1 cellular context compared by ENCODE assay signal in genomic region chr6:158321960-158322359, GRCh38.
TF ChIP-seq lines count a peak whose summit lies in the region.

No MANE protein-coding gene starts in this region.

TF ChIP-seq in A549, 52 proteins besides CTCF, POLR2A, EP300 and RAD21 (continued from another document):
- TF ChIP-seq, protein P1, sequence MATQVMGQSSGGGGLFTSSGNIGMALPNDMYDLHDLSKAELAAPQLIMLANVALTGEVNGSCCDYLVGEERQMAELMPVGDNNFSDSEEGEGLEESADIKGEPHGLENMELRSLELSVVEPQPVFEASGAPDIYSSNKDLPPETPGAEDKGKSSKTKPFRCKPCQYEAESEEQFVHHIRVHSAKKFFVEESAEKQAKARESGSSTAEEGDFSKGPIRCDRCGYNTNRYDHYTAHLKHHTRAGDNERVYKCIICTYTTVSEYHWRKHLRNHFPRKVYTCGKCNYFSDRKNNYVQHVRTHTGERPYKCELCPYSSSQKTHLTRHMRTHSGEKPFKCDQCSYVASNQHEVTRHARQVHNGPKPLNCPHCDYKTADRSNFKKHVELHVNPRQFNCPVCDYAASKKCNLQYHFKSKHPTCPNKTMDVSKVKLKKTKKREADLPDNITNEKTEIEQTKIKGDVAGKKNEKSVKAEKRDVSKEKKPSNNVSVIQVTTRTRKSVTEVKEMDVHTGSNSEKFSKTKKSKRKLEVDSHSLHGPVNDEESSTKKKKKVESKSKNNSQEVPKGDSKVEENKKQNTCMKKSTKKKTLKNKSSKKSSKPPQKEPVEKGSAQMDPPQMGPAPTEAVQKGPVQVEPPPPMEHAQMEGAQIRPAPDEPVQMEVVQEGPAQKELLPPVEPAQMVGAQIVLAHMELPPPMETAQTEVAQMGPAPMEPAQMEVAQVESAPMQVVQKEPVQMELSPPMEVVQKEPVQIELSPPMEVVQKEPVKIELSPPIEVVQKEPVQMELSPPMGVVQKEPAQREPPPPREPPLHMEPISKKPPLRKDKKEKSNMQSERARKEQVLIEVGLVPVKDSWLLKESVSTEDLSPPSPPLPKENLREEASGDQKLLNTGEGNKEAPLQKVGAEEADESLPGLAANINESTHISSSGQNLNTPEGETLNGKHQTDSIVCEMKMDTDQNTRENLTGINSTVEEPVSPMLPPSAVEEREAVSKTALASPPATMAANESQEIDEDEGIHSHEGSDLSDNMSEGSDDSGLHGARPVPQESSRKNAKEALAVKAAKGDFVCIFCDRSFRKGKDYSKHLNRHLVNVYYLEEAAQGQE (IDR thresholded peaks at IDR 0.05): no peak
- TF ChIP-seq RFX5 (IDR thresholded peaks at IDR 0.05) (no peak), ZC3H11A (IDR thresholded peaks at IDR 0.05) (no peak), PHF8 (IDR thresholded peaks at IDR 0.05; ENCODE audit: borderline replicate concordance, low read depth) (no peak), RNF2 (IDR thresholded peaks at IDR 0.05; ENCODE audit: borderline replicate concordance, low read depth) (no peak), KDM1A (IDR thresholded peaks at IDR 0.05; ENCODE audit: low read depth) (no peak), FOSB (CRISPR knock-in tag; IDR thresholded peaks at IDR 0.05) (no peak)
